ENCODE assay signal across 1 cellular context in genomic region chr20:16692442-16692841, GRCh38.
TF ChIP-seq lines count a peak whose summit lies in the region.

No MANE protein-coding gene starts in this region.

TF ChIP-seq in SK-N-SH, 30 proteins besides CTCF, POLR2A, EP300 and RAD21 (continued from another document):
- no peak for TF ChIP-seq IRF3 (IDR thresholded peaks at IDR 0.05; ENCODE audit: low read depth, low read length)
- TF ChIP-seq CHD2 (IDR thresholded peaks at IDR 0.05; ENCODE audit: low read length, partially characterized antibody): no peak
- peak; percentile 60 for TF ChIP-seq TCF12 (IDR thresholded peaks at IDR 0.05)
- TF ChIP-seq NFIC (IDR thresholded peaks at IDR 0.05; ENCODE audit: borderline replicate concordance): no peak
- no peak for TF ChIP-seq EZH2phosphoT487 (IDR thresholded peaks at IDR 0.05; ENCODE audit: borderline replicate concordance, low read depth)
- TF ChIP-seq ELF1 (IDR thresholded peaks at IDR 0.05): no peak
- no peak for TF ChIP-seq TAF1 (IDR thresholded peaks at IDR 0.05; ENCODE audit: borderline replicate concordance, low read depth, low read length)
- no peak for TF ChIP-seq MEF2A (IDR thresholded peaks at IDR 0.05; ENCODE audit: borderline replicate concordance, low read depth)
- no peak for TF ChIP-seq MXI1 (IDR thresholded peaks at IDR 0.05; ENCODE audit: low read depth, low read length)
- 0 out of 2 replicates have a peak, but pooled peaks have one; percentile 10 for TF ChIP-seq PBX3 (IDR thresholded peaks at IDR 0.05)
TF ChIP-seq in SK-N-SH: peak in this region for 2.
